In the genomic region with DNA sequence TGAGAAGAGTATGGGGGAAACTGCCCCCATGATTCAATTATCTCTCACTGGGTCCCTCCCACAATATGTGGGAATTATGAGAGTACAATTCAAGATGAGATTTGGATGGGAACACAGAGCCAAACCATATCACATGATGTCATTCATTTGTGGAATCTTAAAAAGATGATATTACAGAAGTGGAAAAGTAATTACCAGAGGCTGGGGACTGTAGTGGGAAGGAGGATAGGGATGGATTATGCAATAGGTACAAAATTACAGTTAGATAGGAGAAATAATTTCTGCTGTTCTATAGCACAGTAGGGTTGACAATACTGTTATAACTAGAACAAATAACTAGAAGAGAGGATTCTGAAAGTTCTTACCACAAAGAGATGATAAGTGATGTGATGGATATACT, we compare ENCODE assay signal across 7 cellular contexts.
"Had no signal": no experiment of that assay in that cellular context is flagged by ENCODE, and none has a peak within 500 bp of the region (broad histone marks: within the 10 kb centered on the region; RNA-seq: fewer than 3 reads in every experiment).

No MANE protein-coding gene starts in this region.

- H3K4me3 ChIP-seq: GM23338, HAP-1 had no signal

- H3K36me3 ChIP-seq: HAP-1 had no signal

- ATAC-seq: GM23338, HCT116 had no signal

- H2AFZ ChIP-seq: GM23338 had no signal

- H3K4me2 ChIP-seq: GM23338 had no signal

- DNase-seq: H7, Kasumi-1, KG1 had no signal

- H3K27ac ChIP-seq: HL-60 had no signal
